In the genomic region with DNA sequence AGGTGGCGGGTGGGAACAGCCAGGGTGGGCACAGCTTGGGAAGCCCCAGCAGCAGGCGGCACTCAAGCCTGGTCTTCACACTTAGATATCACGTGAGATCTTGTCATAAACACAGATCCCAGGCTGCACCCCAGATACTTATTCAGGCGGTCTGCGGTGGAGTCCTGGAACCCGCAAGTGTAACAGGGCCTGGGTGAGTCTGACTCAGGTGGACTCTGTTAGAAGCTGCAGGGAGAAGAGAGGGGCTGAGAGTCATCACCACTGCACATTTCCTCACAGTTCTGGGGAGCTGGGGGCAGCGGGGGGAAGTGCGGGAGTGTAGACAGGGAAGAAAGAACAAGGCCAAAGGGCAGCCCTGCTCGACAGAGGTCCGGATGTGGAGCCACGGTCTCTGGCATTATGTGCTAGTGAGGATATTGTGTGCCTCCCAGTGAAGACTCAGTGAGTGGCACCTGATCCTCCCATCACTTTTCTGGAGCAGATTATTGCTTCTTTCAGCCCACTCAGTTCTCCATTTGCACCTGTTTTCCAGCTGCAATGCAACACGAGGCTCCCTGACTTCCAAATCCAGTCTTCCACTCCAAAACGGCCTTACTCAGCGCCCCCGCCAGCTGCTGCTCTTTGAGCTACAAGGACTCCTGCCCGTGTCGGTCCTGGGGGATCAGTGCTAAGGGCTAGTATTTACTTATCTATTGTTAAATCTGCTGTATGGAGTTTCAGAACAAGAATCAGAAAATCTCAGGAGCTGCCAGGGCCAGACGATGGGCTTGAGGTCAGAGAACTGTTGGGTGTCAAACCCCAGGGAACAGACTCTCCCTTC, we compare ENCODE assay signal across 22 cellular contexts. TPM values are rescaled to one million over a fixed set of nuclear protein-coding genes. Genes with fewer than 3 reads are reported as not detected.
A peak's percentile ranks its signal among the peaks of the same experiment; 100 is the strongest.
DNase-seq lines count a peak whose midpoint lies in the region; ATAC-seq and FAIRE-seq lines count a peak whose summit lies in the region.
"Had no signal": no experiment of that assay in that cellular context is flagged by ENCODE, and none has a peak within 500 bp of the region (broad histone marks: within the 10 kb centered on the region; RNA-seq: fewer than 3 reads in every experiment).

No MANE protein-coding gene starts in this region.

- H3K36me3 ChIP-seq in BLaER1 treated with 17β-estradiol and CSF1 and Interleukin-3, amounts not matched to agents 10 nM and 100 nM: no peaks in the 10 kb centered on the region

- DNase-seq in RCC 7860 (ENCODE audit: low spot score) (peak; percentile 33), left kidney (ENCODE audit: low read depth, low spot score) (peak; percentile 52), posterior vena cava (ENCODE audit: low spot score) (peak; percentile 70), urothelium cell line (ENCODE audit: low spot score) (no peak), NCI-H446 (lab: John Stamatoyannopoulos, UW) (no peak)
- DNase-seq: AML-193, GDM1, Kasumi-1, MM.1S, NCI-H1048, NCI-H1417 treated with DMSO at 0.1 percent for 48 hours, NCI-H187, NCI-H69, SIG-M5, SK-N-SH had no signal

- peaks cover 0 to 29% (median 7%) of the 10 kb centered on the region in 10 experiments; a peak in 10 of 20 replicates for H3K4me1 ChIP-seq in BLaER1 treated with 17β-estradiol and CSF1 and Interleukin-3, amounts not matched to agents 10 nM and 100 nM

- peak overlapping the region in 6 of 11 experiments; percentile 32 to 69 (median 61); a peak in 9 of 22 replicates for H3K27ac ChIP-seq in BLaER1 treated with 17β-estradiol and CSF1 and Interleukin-3, amounts not matched to agents 10 nM and 100 nM
- H3K27ac ChIP-seq: C4-2B had no signal

- H3K9me3 ChIP-seq in BLaER1 treated with 17β-estradiol and CSF1 and Interleukin-3, amounts not matched to agents 10 nM and 100 nM (replicated peaks in 1 of 11): no peaks in the 10 kb centered on the region
- H3K9me3 ChIP-seq: SK-N-SH had no signal

- no peaks in the 10 kb centered on the region for H4K20me1 ChIP-seq in BLaER1 treated with 17β-estradiol and CSF1 and Interleukin-3, amounts not matched to agents 10 nM and 100 nM

- H3K4me3 ChIP-seq in BLaER1 treated with 17β-estradiol and CSF1 and Interleukin-3, amounts not matched to agents 10 nM and 100 nM: no peak overlapping the region

- H3K9ac ChIP-seq in BLaER1 treated with 17β-estradiol and CSF1 and Interleukin-3, amounts not matched to agents 10 nM and 100 nM: peak overlapping the region in 3 of 11 experiments; percentile 15 to 35 (median 19); a peak in 3 of 22 replicates
- H3K9ac ChIP-seq: SK-N-SH had no signal

- H3K27me3 ChIP-seq in BLaER1 treated with 17β-estradiol and CSF1 and Interleukin-3, amounts not matched to agents 10 nM and 100 nM: no peaks in the 10 kb centered on the region

- no peak for ATAC-seq in GM21390 (IDR thresholded peaks at IDR 0.05; ENCODE audit: unreplicated experiment)

- intact Hi-C loops in posterior vena cava (cut with DNase I): no loop called here

- FAIRE-seq in RCC 7860 (lab: Jason Lieb, UNC) (peak; percentile 16), urothelium cell line (lab: Jason Lieb, UNC) (no peak)
- FAIRE-seq: GM19239 had no signal

- H3K4me2 ChIP-seq in BLaER1 treated with 17β-estradiol and CSF1 and Interleukin-3, amounts not matched to agents 10 nM and 100 nM: peak overlapping the region in 5 of 11 experiments; percentile 42 to 77 (median 59); a peak in 10 of 22 replicates
- H3K4me2 ChIP-seq: SK-N-SH had no signal

RNA-seq across cellular contexts. Expression of a gene that starts 44.3 kb away (rescaled TPM):
- not detected for total RNA-seq in posterior vena cava
- total RNA-seq: A172, H4, NCI-H460 had no signal

RNA-seq across cellular contexts. Expression of a gene that starts 46.6 kb away (rescaled TPM):
- total RNA-seq in posterior vena cava: 10 to 100 TPM; 13.4 to 22.6 TPM
- total RNA-seq: A172 had no signal

Comparison
In these comparisons a context has a peak if more than half of its experiments do, and no peak if none do; other contexts are left out.
1. DNase-seq: peak in RCC 7860 (single experiment), left kidney (single experiment) and posterior vena cava (single experiment); none in urothelium cell line (single experiment) and NCI-H446 (0 of 2).